ENCODE assay signal across 24 cellular contexts in genomic region chr7:35026154-35026553, GRCh38. TPM values are rescaled to one million over a fixed set of nuclear protein-coding genes. Genes with fewer than 3 reads are reported as not detected.
DNase-seq lines count a peak whose midpoint lies in the region; ATAC-seq, FAIRE-seq and TF ChIP-seq lines count a peak whose summit lies in the region.
"Had no signal": no experiment of that assay in that cellular context is flagged by ENCODE, and none has a peak within 500 bp of the region (broad histone marks: within the 10 kb centered on the region; RNA-seq: fewer than 3 reads in every experiment).

No MANE protein-coding gene starts in this region.

- no peak for TF ChIP-seq POLR2A in K562 (conservative IDR thresholded peaks at IDR 0.05)

- no peak overlapping the region for H3K18ac ChIP-seq in mesendoderm (ENCODE audit: low read length)

- no peaks in the 10 kb centered on the region for H3K27me3 Mint-ChIP-seq in CD4-positive, alpha-beta T cell
- H3K27me3 Mint-ChIP-seq in activated naive CD8-positive, alpha-beta T cell treated with anti-CD3 and anti-CD28 coated beads, Interleukin-2, amount 50 U/mL, for 24 hours: peaks cover 2% of the 10 kb centered on the region
- H3K27me3 Mint-ChIP-seq: activated CD4-positive, alpha-beta memory T cell treated with anti-CD3 and anti-CD28 coated beads for 36 hours; activated naive CD8-positive, alpha-beta T cell treated with anti-CD3 and anti-CD28 coated beads, Interleukin-2, amount 10 ng/mL, durations not matched to agents 7 days and 5 days; activated T-helper 17 cell treated with anti-CD3 and anti-CD28 coated beads, Interleukin-2, amount 50 U/mL, for 72 hours; progenitor cell of endocrine pancreas; stimulated activated naive CD8-positive, alpha-beta T cell treated with anti-CD3 and anti-CD28 coated beads, Interleukin-15, Interleukin-2, amounts not matched to agents 100 ng/mL and 50 ng/mL, for 24 hours had no signal

- no peak overlapping the region for H3K4me3 Mint-ChIP-seq in CD4-positive, alpha-beta T cell
- H3K4me3 Mint-ChIP-seq in activated naive CD8-positive, alpha-beta T cell treated with anti-CD3 and anti-CD28 coated beads, Interleukin-2, amount 50 U/mL, for 24 hours: no peak overlapping the region
- H3K4me3 Mint-ChIP-seq: activated CD4-positive, alpha-beta memory T cell treated with anti-CD3 and anti-CD28 coated beads for 36 hours; activated naive CD8-positive, alpha-beta T cell treated with anti-CD3 and anti-CD28 coated beads, Interleukin-2, amount 10 ng/mL, durations not matched to agents 7 days and 5 days; activated T-helper 17 cell treated with anti-CD3 and anti-CD28 coated beads, Interleukin-2, amount 50 U/mL, for 72 hours; HFFc6; stimulated activated naive CD8-positive, alpha-beta T cell treated with anti-CD3 and anti-CD28 coated beads, Interleukin-15, Interleukin-2, amounts not matched to agents 100 ng/mL and 50 ng/mL, for 24 hours; T-helper 2 cell treated with Interferon-gamma antibody and Interleukin-4, amounts not matched to agents 5 μg/mL and 100 μg/mL, for 36 hours had no signal

- H3K4me2 ChIP-seq in K562 (ENCODE audit: insufficient read depth, low read length) (no peak overlapping the region), mesendoderm (ENCODE audit: low read length) (no peak overlapping the region)

- H2BK5ac ChIP-seq in mesendoderm (ENCODE audit: low read length): no peak overlapping the region

- no TSS peak for BruUV-seq in K562 (replicated peaks; lab: Mats Ljungman, UMichigan)

- POLR2A ChIA-PET in K562 (lab: Yijun Ruan, JAX): interaction anchor here (1.3 kb wide), 1 partner anchor 10 kb away, joined by 4 read pairs; no protein-coding TSS in a partner anchor
- POLR2A ChIA-PET in CD4-positive, alpha-beta T cell (lab: Charles Lee): no interaction called here

- no peaks in the 10 kb centered on the region for H3K9me3 Mint-ChIP-seq in CD4-positive, alpha-beta T cell
- no peaks in the 10 kb centered on the region for H3K9me3 Mint-ChIP-seq in activated naive CD8-positive, alpha-beta T cell treated with anti-CD3 and anti-CD28 coated beads, Interleukin-2, amount 50 U/mL, for 24 hours
- H3K9me3 Mint-ChIP-seq: activated CD4-positive, alpha-beta memory T cell treated with anti-CD3 and anti-CD28 coated beads for 36 hours; activated naive CD8-positive, alpha-beta T cell treated with anti-CD3 and anti-CD28 coated beads, Interleukin-2, amount 10 ng/mL, durations not matched to agents 7 days and 5 days; activated T-helper 17 cell treated with anti-CD3 and anti-CD28 coated beads, Interleukin-2, amount 50 U/mL, for 72 hours; HFFc6; stimulated activated naive CD8-positive, alpha-beta T cell treated with anti-CD3 and anti-CD28 coated beads, Interleukin-15, Interleukin-2, amounts not matched to agents 100 ng/mL and 50 ng/mL, for 24 hours; T-helper 2 cell treated with Interferon-gamma antibody and Interleukin-4, amounts not matched to agents 5 μg/mL and 100 μg/mL, for 36 hours had no signal

- TF ChIP-seq CTCF in K562 (IDR thresholded peaks at IDR 0.05 in 2 of 3, conservative IDR thresholded peaks at IDR 0.05 in 1 of 3; ENCODE audit: insufficient read depth in 2 of 3, low read depth in 1 of 3, low read length in 3 of 3): no peak
- TF ChIP-seq CTCF in CD4-positive, alpha-beta T cell (IDR thresholded peaks at IDR 0.05): no peak

- no peaks in the 10 kb centered on the region for H3K36me3 Mint-ChIP-seq in CD4-positive, alpha-beta T cell (ENCODE audit: low read depth)
- no peaks in the 10 kb centered on the region for H3K36me3 Mint-ChIP-seq in activated naive CD8-positive, alpha-beta T cell treated with anti-CD3 and anti-CD28 coated beads, Interleukin-2, amount 50 U/mL, for 24 hours (ENCODE audit: low read depth)
- H3K36me3 Mint-ChIP-seq: activated CD4-positive, alpha-beta memory T cell treated with anti-CD3 and anti-CD28 coated beads for 36 hours; activated naive CD8-positive, alpha-beta T cell treated with anti-CD3 and anti-CD28 coated beads, Interleukin-2, amount 10 ng/mL, durations not matched to agents 7 days and 5 days had no signal

- peaks cover 79% of the 10 kb centered on the region for H3K79me2 ChIP-seq in K562 (ENCODE audit: control insufficient read depth, insufficient read depth, low read length)
- peaks cover 58% of the 10 kb centered on the region for H3K79me2 ChIP-seq in mesendoderm (ENCODE audit: control insufficient read depth, insufficient read depth, low read length)

- no peaks in the 10 kb centered on the region for H3K9me3 ChIP-seq in K562 (replicated peaks; ENCODE audit: control insufficient read depth, insufficient read depth, low read depth, low read length)
- H3K9me3 ChIP-seq in CD4-positive, alpha-beta T cell (ENCODE audit: control insufficient read depth, low read length): no peaks in the 10 kb centered on the region
- H3K9me3 ChIP-seq: tibial artery had no signal

- H3K4ac ChIP-seq in mesendoderm (ENCODE audit: low read depth, low read length): no peak overlapping the region

- H3K9ac ChIP-seq in K562 (ENCODE audit: insufficient read depth in 1 of 2, low read depth in 2 of 2, low read length in 2 of 2): no peak overlapping the region
- H3K9ac ChIP-seq in mesendoderm (ENCODE audit: low read length): no peak overlapping the region

- CTCF ChIA-PET in K562 (lab: Yijun Ruan, JAX; ENCODE audit: low intra/inter-chr PET ratio): no interaction called here
- CTCF ChIA-PET in CD4-positive, alpha-beta T cell (lab: Charles Lee): no interaction called here

- no peaks in the 10 kb centered on the region for H4K20me1 ChIP-seq in K562 (replicated peaks; ENCODE audit: control insufficient read depth, insufficient read depth, low read length)

- TF ChIP-seq EP300 in Ishikawa (IDR thresholded peaks at IDR 0.05; ENCODE audit: borderline replicate concordance) (no peak), K562 (IDR thresholded peaks at IDR 0.05; ENCODE audit: low read length) (no peak)

- no peaks in the 10 kb centered on the region for H3K4me1 Mint-ChIP-seq in CD4-positive, alpha-beta T cell (ENCODE audit: low read depth)
- H3K4me1 Mint-ChIP-seq in activated naive CD8-positive, alpha-beta T cell treated with anti-CD3 and anti-CD28 coated beads, Interleukin-2, amount 50 U/mL, for 24 hours: peaks cover 2% of the 10 kb centered on the region
- H3K4me1 Mint-ChIP-seq: activated naive CD8-positive, alpha-beta T cell treated with anti-CD3 and anti-CD28 coated beads, Interleukin-2, amount 10 ng/mL, durations not matched to agents 7 days and 5 days had no signal

- no peak overlapping the region for H3K27ac Mint-ChIP-seq in CD4-positive, alpha-beta T cell
- no peak overlapping the region for H3K27ac Mint-ChIP-seq in activated naive CD8-positive, alpha-beta T cell treated with anti-CD3 and anti-CD28 coated beads, Interleukin-2, amount 50 U/mL, for 24 hours
- H3K27ac Mint-ChIP-seq: activated CD4-positive, alpha-beta memory T cell treated with anti-CD3 and anti-CD28 coated beads for 36 hours; activated naive CD8-positive, alpha-beta T cell treated with anti-CD3 and anti-CD28 coated beads, Interleukin-2, amount 10 ng/mL, durations not matched to agents 7 days and 5 days; activated T-helper 17 cell treated with anti-CD3 and anti-CD28 coated beads, Interleukin-2, amount 50 U/mL, for 72 hours; HFFc6; progenitor cell of endocrine pancreas; stimulated activated naive CD8-positive, alpha-beta T cell treated with anti-CD3 and anti-CD28 coated beads, Interleukin-15, Interleukin-2, amounts not matched to agents 100 ng/mL and 50 ng/mL, for 24 hours; T-helper 2 cell treated with Interferon-gamma antibody and Interleukin-4, amounts not matched to agents 5 μg/mL and 100 μg/mL, for 36 hours had no signal

- peaks cover 7% of the 10 kb centered on the region for H3K79me1 ChIP-seq in mesendoderm (ENCODE audit: low read length)

- no peak overlapping the region for H2AFZ ChIP-seq in K562 (ENCODE audit: low read depth, low read length)

- DNase-seq in NCI-H82 (lab: John Stamatoyannopoulos, UW) (peak; percentile 30), NCI-H82 treated with DMSO at 0.1 percent for 48 hours (lab: John Stamatoyannopoulos, UW; ENCODE audit: unreplicated experiment) (no peak), K562 (ENCODE audit: extremely low read depth in 1 of 4, low spot score in 3 of 4) (no peak), mesendoderm (peak; percentile 95)
- no peak for DNase-seq in CD4-positive, alpha-beta T cell
- no peak for DNase-seq in activated naive CD8-positive, alpha-beta T cell treated with anti-CD3 and anti-CD28 coated beads, Interleukin-2, amount 50 U/mL, for 24 hours
- DNase-seq: activated CD4-positive, alpha-beta memory T cell treated with anti-CD3 and anti-CD28 coated beads for 36 hours; activated CD8-positive, alpha-beta memory T cell treated with anti-CD3 and anti-CD28 coated beads, Interleukin-2, amount 50 U/mL, for 48 hours; activated naive CD8-positive, alpha-beta T cell treated with anti-CD3 and anti-CD28 coated beads, Interleukin-2, amount 10 ng/mL, durations not matched to agents 7 days and 5 days; DMS79; HFFc6; KG1; MV-4-11; NCI-H526 treated with DMSO at 0.1 percent for 48 hours; stimulated activated CD4-positive, alpha-beta T cell treated with anti-CD3 and anti-CD28 coated beads, Interleukin-15, amount 100 ng/mL, for 24 hours; tibial artery had no signal

- H3K4me1 ChIP-seq in K562 (replicated peaks in 1 of 2; ENCODE audit: control insufficient read depth in 2 of 2, insufficient read depth in 2 of 2, low read length in 2 of 2) (peaks cover 4 to 14% of the 10 kb centered on the region in 2 experiments; a peak in 4 of 5 replicates), mesendoderm (ENCODE audit: control insufficient read depth, low read depth, low read length) (peaks cover 13% of the 10 kb centered on the region)

- H4K8ac ChIP-seq in mesendoderm (ENCODE audit: low read depth, low read length): no peak overlapping the region

- TF ChIP-seq RAD21 in Ishikawa (IDR thresholded peaks at IDR 0.05; ENCODE audit: low read depth) (no peak), K562 (CRISPR knock-in tag; conservative IDR thresholded peaks at IDR 0.05 in 1 of 2, IDR thresholded peaks at IDR 0.05 in 1 of 2) (no peak)

- H3K4me3 ChIP-seq in K562: no peak overlapping the region
- no peak overlapping the region for H3K4me3 ChIP-seq in mesendoderm (ENCODE audit: low read length)
- H3K4me3 ChIP-seq: tibial artery had no signal

- H3K36me3 ChIP-seq in K562 (ENCODE audit: control insufficient read depth, insufficient read depth, low read length) (no peaks in the 10 kb centered on the region), mesendoderm (ENCODE audit: control insufficient read depth, insufficient read depth, low read length) (no peaks in the 10 kb centered on the region)
- H3K36me3 ChIP-seq: tibial artery had no signal

- no peak for FAIRE-seq in K562 (lab: Jason Lieb, UNC)
- FAIRE-seq: A204.1, endothelial cell of umbilical vein had no signal

- H3K27me3 ChIP-seq in K562 (ENCODE audit: control insufficient read depth in 2 of 2, insufficient read depth in 2 of 2, low read length in 2 of 2) (no peaks in the 10 kb centered on the region), mesendoderm (ENCODE audit: insufficient read depth, low read length, poor library complexity) (no peaks in the 10 kb centered on the region)
- no peaks in the 10 kb centered on the region for H3K27me3 ChIP-seq in CD4-positive, alpha-beta T cell (ENCODE audit: control insufficient read depth, insufficient read depth, low read length)
- H3K27me3 ChIP-seq: tibial artery had no signal

- H3K27ac ChIP-seq in K562 (ENCODE audit: extremely low read depth, low read depth, low read length): no peak overlapping the region
- H3K27ac ChIP-seq in mesendoderm (ENCODE audit: low read depth, low read length): no peak overlapping the region
- H3K27ac ChIP-seq in CD4-positive, alpha-beta T cell (ENCODE audit: low read depth, low read length): no peak overlapping the region
- H3K27ac ChIP-seq: tibial artery had no signal

- no peaks in the 10 kb centered on the region for H3K9me1 ChIP-seq in K562 (ENCODE audit: control insufficient read depth, insufficient read depth, low read length)

- no peak for ATAC-seq in K562
- no peak for ATAC-seq in CD4-positive, alpha-beta T cell (ENCODE audit: poor library complexity)
- ATAC-seq in activated naive CD8-positive, alpha-beta T cell treated with anti-CD3 and anti-CD28 coated beads, Interleukin-2, amount 50 U/mL, for 24 hours: no peak
- ATAC-seq in HG03378 (IDR thresholded peaks at IDR 0.05; ENCODE audit: unreplicated experiment): no peak
- ATAC-seq: activated T-helper 17 cell treated with anti-CD3 and anti-CD28 coated beads, Interleukin-2, amount 50 U/mL, for 72 hours had no signal

- no peak overlapping the region for H3K23ac ChIP-seq in mesendoderm (ENCODE audit: low read length)

- H2AK5ac ChIP-seq in mesendoderm (ENCODE audit: low read length): no peak overlapping the region

- no peak overlapping the region for H2BK120ac ChIP-seq in mesendoderm (ENCODE audit: low read depth, low read length)

- H2BK15ac ChIP-seq in mesendoderm (replicated peaks; ENCODE audit: low read depth): no peak overlapping the region

- intact Hi-C loops in K562 (cut with micrococcal nuclease): no loop called here
- intact Hi-C loops in CD4-positive, alpha-beta T cell (cut with DNase I, micrococcal nuclease): no loop called here

- H4K5ac ChIP-seq in mesendoderm (ENCODE audit: low read length): no peak overlapping the region

- no peak overlapping the region for H3K56ac ChIP-seq in mesendoderm (ENCODE audit: low read length)

- in situ Hi-C loops in K562 (cut with MboI): no loop called here

RNA-seq across cellular contexts. Expression of gene DPY19L1, which starts 11.1 kb away (rescaled TPM):
- total RNA-seq in K562 (2011; cell fraction: chromatin; rRNA removed; ENCODE audit: low replicate concordance): 47.4 and 103 TPM in 2 replicates
- total RNA-seq in K562 (2011; cell fraction: nucleolus; rRNA removed): 19.6 and 21.2 TPM in 2 replicates
- total RNA-seq in K562 (2011; cell fraction: nucleoplasm; rRNA removed): 55.1 and 66.5 TPM in 2 replicates
- total RNA-seq in K562 (2014; rRNA removed): 14.4 and 15.5 TPM in 2 replicates
- total RNA-seq in K562 (2014; rRNA removed; fragmentation: Illumina TruSeq; extraction: Trizol): 27.3 and 28.6 TPM in 2 replicates
- 20.0 and 22.2 TPM in 2 replicates for total RNA-seq in K562 (2015; rRNA removed; fragmentation: Illumina TruSeq; extraction: Trizol)
- total RNA-seq in K562 (2021): 22.9 and 27.3 TPM in 2 replicates
- 23.4 and 34.3 TPM in 2 replicates for polyA plus RNA-seq in K562 (2011; rRNA removed)
- 10.5 and 18.8 TPM in 2 replicates for polyA plus RNA-seq in K562 (2011; cell fraction: cytosol; rRNA removed)
- 9.6 and 13.1 TPM in 2 replicates for polyA plus RNA-seq in K562 (2011; cell fraction: nucleus; rRNA removed)
- 15.1 and 19.7 TPM in 2 replicates for polyA plus RNA-seq in K562 (2012)
- 17.1 and 22.1 TPM in 2 replicates for polyA plus RNA-seq in K562 (2014; fragmentation: Illumina TruSeq; extraction: Trizol)
- polyA plus RNA-seq in K562 (2014; fragmentation: Nextera tagmentation; extraction: Ambion mirVana): 1 to 10 TPM; 4.0 to 4.9 TPM
- 14.7 and 16.9 TPM in 2 replicates for polyA plus RNA-seq in K562 (2014; rRNA removed)
- 48.9 and 53.5 TPM in 2 replicates for polyA minus RNA-seq in K562 (2011; rRNA and poly(A)+ RNA removed)
- polyA minus RNA-seq in K562 (2011; cell fraction: cytosol; rRNA and poly(A)+ RNA removed): 16.8 and 21.0 TPM in 2 replicates
- 17.4 and 20.5 TPM in 2 replicates for polyA minus RNA-seq in K562 (2011; cell fraction: nucleus; rRNA and poly(A)+ RNA removed)
- polyA plus RNA-seq in mesendoderm (2013, experiment 1 of 2): 17.6 TPM
- 17.2 TPM for polyA plus RNA-seq in mesendoderm (2013, experiment 2 of 2)
- 1 to 10 TPM; 6.0 to 7.2 TPM for total RNA-seq in CD4-positive, alpha-beta T cell

Comparison
In these comparisons a context has a peak if more than half of its experiments do, and no peak if none do; other contexts are left out.
1. DNase-seq: peak in NCI-H82 (single experiment) and mesendoderm (single experiment); none in NCI-H82 treated with DMSO at 0.1 percent for 48 hours (single experiment), K562 (0 of 4), CD4-positive, alpha-beta T cell (0 of 10) and activated naive CD8-positive, alpha-beta T cell treated with anti-CD3 and anti-CD28 coated beads, Interleukin-2, amount 50 U/mL, for 24 hours (single experiment).